ENCODE assay signal across 6 cellular contexts in genomic region chr1:155003227-155003765, GRCh38. TPM values are rescaled to one million over a fixed set of nuclear protein-coding genes. Genes with fewer than 3 reads are reported as not detected.
DNase-seq lines count a peak whose midpoint lies in the region; ATAC-seq, FAIRE-seq and TF ChIP-seq lines count a peak whose summit lies in the region.

No MANE protein-coding gene starts in this region.

- H3K4me1 ChIP-seq in HUES64 (ENCODE audit: insufficient read depth, low read length) (peaks cover 10% of the 10 kb centered on the region), kidney (ENCODE audit: control insufficient read depth in 1 of 2, insufficient read depth in 1 of 2, low read depth in 1 of 2, low read length in 2 of 2) (peaks cover 34 to 45% of the 10 kb centered on the region in 2 donors)

- no peaks in the 10 kb centered on the region for H3K27me3 ChIP-seq in HUES64 (ENCODE audit: insufficient read depth, low read length)

- H3K27me3 Mint-ChIP-seq in activated B cell treated with CpG ODN at 0.5 μM for 24 hours: no peaks in the 10 kb centered on the region

- H3K9me3 ChIP-seq in HUES64 (ENCODE audit: insufficient read depth, low read depth, low read length) (no peaks in the 10 kb centered on the region), kidney (ENCODE audit: control insufficient read depth in 1 of 2, low read length in 2 of 2) (no peaks in the 10 kb centered on the region)

- WGBS in HUES64: under 1% methylated on average over 37 of the region's 37 CpGs

- ATAC-seq in activated B cell treated with CpG ODN at 0.5 μM for 24 hours (ENCODE audit: low read depth) (no peak), HG03439 (IDR thresholded peaks at IDR 0.05; ENCODE audit: unreplicated experiment) (no peak)

- FAIRE-seq in kidney (lab: Jason Lieb, UNC): no peak

- H3K36me3 ChIP-seq in HUES64 (ENCODE audit: insufficient read depth, low read length) (no peaks in the 10 kb centered on the region), kidney (ENCODE audit: control insufficient read depth in 1 of 2, insufficient read depth in 2 of 2, low read length in 2 of 2) (no peaks in the 10 kb centered on the region)

- H3K36me3 Mint-ChIP-seq in activated B cell treated with CpG ODN at 0.5 μM for 24 hours (ENCODE audit: low read depth): peaks cover 6% of the 10 kb centered on the region

- H3K4me3 Mint-ChIP-seq in activated B cell treated with CpG ODN at 0.5 μM for 24 hours: peak overlapping the region; percentile 90

- peaks cover 63% of the 10 kb centered on the region for H3K4me1 Mint-ChIP-seq in activated B cell treated with CpG ODN at 0.5 μM for 24 hours

- CTCF ChIA-PET in activated B cell treated with CpG ODN at 0.5 μM for 24 hours (lab: Charles Lee): no interaction called here

- H3K4me3 ChIP-seq in HUES64 (ENCODE audit: low read length) (peak overlapping the region; percentile 95), kidney (ENCODE audit: low read length in 2 of 2) (peak overlapping the region; percentile 90 to 99)

- H3K9me3 Mint-ChIP-seq in activated B cell treated with CpG ODN at 0.5 μM for 24 hours: no peaks in the 10 kb centered on the region

- H3K9ac ChIP-seq in HUES64 (ENCODE audit: low read depth, low read length): peak overlapping the region; percentile 73
- H3K9ac ChIP-seq in kidney (ENCODE audit: low read length in 2 of 2): peak overlapping the region; percentile 66 to 99

- peak overlapping the region; percentile 87 for H3K27ac Mint-ChIP-seq in activated B cell treated with CpG ODN at 0.5 μM for 24 hours

- POLR2A ChIA-PET in activated B cell treated with CpG ODN at 0.5 μM for 24 hours (lab: Charles Lee): interaction anchor here (1.1 to 7.2 kb wide), 4 partner anchors 12 to 81 kb away, joined by 9 to 85 read pairs (median 42); partner anchors contain the start of genes CKS1B and PMVK

- DNase-seq in activated B cell treated with CpG ODN at 0.5 μM for 24 hours: no peak
- DNase-seq in kidney: no peak
- no peak for DNase-seq in stimulated activated CD4-positive, alpha-beta T cell treated with anti-CD3 and anti-CD28 coated beads, Interleukin-15, amount 100 ng/mL, for 24 hours
- no peak for DNase-seq in activated CD4-positive, CD25-positive, alpha-beta regulatory T cell treated with anti-CD3 and anti-CD28 coated beads, Interleukin-2, amount 50 U/mL, for 72 hours

- H3K27ac ChIP-seq in HUES64 (ENCODE audit: low read depth, low read length) (peak overlapping the region; percentile 65; the same call in 1 of the 2 replicates), kidney (ENCODE audit: low read depth in 2 of 2, low read length in 2 of 2) (peak overlapping the region; percentile 96 to 97)

- intact Hi-C loops in activated B cell treated with CpG ODN at 0.5 μM for 24 hours (cut with micrococcal nuclease): loop anchor here (2.0 kb wide), 1 partner anchor 60 kb away; the partner anchor contains the start of gene EFNA4
- intact Hi-C loops in kidney (cut with DNase I): no loop called here

- TF ChIP-seq CTCF in activated B cell treated with CpG ODN at 0.5 μM for 24 hours (IDR thresholded peaks at IDR 0.05) (no peak), kidney (IDR thresholded peaks at IDR 0.05; ENCODE audit: borderline replicate concordance, extremely low read depth, insufficient read depth) (no peak)

RNA-seq across cellular contexts. Expression of gene ZBTB7B, which starts 0.7 kb away (rescaled TPM):
- polyA plus RNA-seq in HUES64 (2013, experiment 1 of 2): 13.0 TPM
- 9.5 TPM for polyA plus RNA-seq in HUES64 (2013, experiment 2 of 2)
- total RNA-seq in activated B cell treated with CpG ODN at 0.5 μM for 24 hours (56.2 and 56.6 TPM in 2 replicates), kidney (68.7 TPM)
- polyA plus RNA-seq in kidney (ENCODE audit: insufficient read depth, low read depth, low replicate concordance): 20.1 TPM

RNA-seq across cellular contexts. Expression of gene LENEP, which starts 9.9 kb away (rescaled TPM):
- polyA plus RNA-seq in HUES64 (2013, experiment 1 of 2): not detected
- not detected for polyA plus RNA-seq in HUES64 (2013, experiment 2 of 2)
- total RNA-seq in activated B cell treated with CpG ODN at 0.5 μM for 24 hours: 1.8 and 2.4 TPM in 2 replicates
- total RNA-seq in kidney: not detected
- not detected for polyA plus RNA-seq in kidney (ENCODE audit: insufficient read depth, low read depth, low replicate concordance)

RNA-seq across cellular contexts. Expression of gene FLAD1, which starts 20.2 kb away (rescaled TPM):
- 58.3 TPM for polyA plus RNA-seq in HUES64 (2013, experiment 1 of 2)
- polyA plus RNA-seq in HUES64 (2013, experiment 2 of 2): 49.8 TPM
- total RNA-seq in activated B cell treated with CpG ODN at 0.5 μM for 24 hours (64.1 and 69.0 TPM in 2 replicates), kidney (34.1 TPM)
- polyA plus RNA-seq in kidney (ENCODE audit: insufficient read depth, low read depth, low replicate concordance): 37.9 TPM

RNA-seq across cellular contexts. Expression of gene CKS1B, which starts 28.8 kb away (rescaled TPM):
- polyA plus RNA-seq in HUES64 (2013, experiment 1 of 2): 351 TPM
- polyA plus RNA-seq in HUES64 (2013, experiment 2 of 2): 391 TPM
- total RNA-seq in activated B cell treated with CpG ODN at 0.5 μM for 24 hours (25.3 and 26.6 TPM in 2 replicates), kidney (23.1 TPM)
- polyA plus RNA-seq in kidney (ENCODE audit: insufficient read depth, low read depth, low replicate concordance): 43.1 TPM

RNA-seq across cellular contexts. Expression of gene DCST2, which starts 30.3 kb away (rescaled TPM):
- polyA plus RNA-seq in HUES64 (2013, experiment 1 of 2): not detected
- polyA plus RNA-seq in HUES64 (2013, experiment 2 of 2): 0.51 TPM
- total RNA-seq in activated B cell treated with CpG ODN at 0.5 μM for 24 hours (1.0 TPM in 1 of 2 replicates, not detected in the other), kidney (1.4 TPM)
- 0.43 TPM for polyA plus RNA-seq in kidney (ENCODE audit: insufficient read depth, low read depth, low replicate concordance)
